12 cellular contexts compared by ENCODE assay signal in genomic region chr18:60019463-60019840, GRCh38.
DNase-seq lines count a peak whose midpoint lies in the region; ATAC-seq, FAIRE-seq and TF ChIP-seq lines count a peak whose summit lies in the region.
"Had no signal": no experiment of that assay in that cellular context is flagged by ENCODE, and none has a peak within 500 bp of the region (broad histone marks: within the 10 kb centered on the region; RNA-seq: fewer than 3 reads in every experiment).

No MANE protein-coding gene starts in this region.

- TF ChIP-seq RAD21 in IMR-90 (IDR thresholded peaks at IDR 0.05; ENCODE audit: low read length), result no peak

- no peaks in the 10 kb centered on the region for H3K36me3 ChIP-seq in IMR-90 (ENCODE audit: control insufficient read depth, insufficient read depth, low read length)
- no peaks in the 10 kb centered on the region for H3K36me3 ChIP-seq in bronchial epithelial cell (ENCODE audit: control insufficient read depth, insufficient read depth, low read length)
- no peaks in the 10 kb centered on the region for H3K36me3 ChIP-seq in mesendoderm (ENCODE audit: control insufficient read depth, insufficient read depth, low read length)
- H3K36me3 ChIP-seq in MM.1S (replicated peaks; ENCODE audit: insufficient read depth, low read length), result no peaks in the 10 kb centered on the region

- H2AK5ac ChIP-seq in IMR-90 (ENCODE audit: low read depth, low read length), result no peak overlapping the region
- H2AK5ac ChIP-seq in mesendoderm (ENCODE audit: low read length), result no peak overlapping the region

- H3K18ac ChIP-seq in IMR-90 (ENCODE audit: low read depth, low read length) (no peak overlapping the region), mesendoderm (ENCODE audit: low read length) (no peak overlapping the region)

- H2AK9ac ChIP-seq in IMR-90 (replicated peaks; ENCODE audit: low read depth, low read length, poor library complexity), result no peak overlapping the region

- H4K8ac ChIP-seq in IMR-90 (ENCODE audit: low read depth in 2 of 2, low read length in 2 of 2), result no peak overlapping the region
- H4K8ac ChIP-seq in mesendoderm (ENCODE audit: low read depth, low read length), result no peak overlapping the region

- H3K9me3 ChIP-seq in IMR-90 (ENCODE audit: control insufficient read depth, insufficient read depth, low read length) (no peaks in the 10 kb centered on the region), MM.1S (replicated peaks; ENCODE audit: insufficient read depth, low read length) (no peaks in the 10 kb centered on the region)

- BruUV-seq in IMR-90 (replicated peaks; lab: Mats Ljungman, UMichigan), result no TSS peak

- no peak overlapping the region for H3K23ac ChIP-seq in IMR-90 (ENCODE audit: low read depth, low read length)
- no peak overlapping the region for H3K23ac ChIP-seq in mesendoderm (ENCODE audit: low read length)

- H3K56ac ChIP-seq in IMR-90 (ENCODE audit: extremely low read depth, insufficient read depth, low read length) (no peak overlapping the region), mesendoderm (ENCODE audit: low read length) (no peak overlapping the region)

- H3K9me2 ChIP-seq in MM.1S (replicated peaks; ENCODE audit: insufficient read depth, low read length), result no peaks in the 10 kb centered on the region

- H3K4me2 ChIP-seq in IMR-90 (ENCODE audit: low read depth, low read length), result no peak overlapping the region
- H3K4me2 ChIP-seq in mesendoderm (ENCODE audit: low read length), result no peak overlapping the region
- no peak overlapping the region for H3K4me2 ChIP-seq in MM.1S (ENCODE audit: low read depth, low read length)

- H3K79me1 ChIP-seq in IMR-90 (ENCODE audit: low read depth in 1 of 2, low read length in 2 of 2) (no peaks in the 10 kb centered on the region), mesendoderm (ENCODE audit: low read length) (no peaks in the 10 kb centered on the region)

- H3K27me3 ChIP-seq in IMR-90 (ENCODE audit: control insufficient read depth, insufficient read depth, low read length), result no peaks in the 10 kb centered on the region
- H3K27me3 ChIP-seq in bronchial epithelial cell (ENCODE audit: control insufficient read depth, insufficient read depth, low read length), result no peaks in the 10 kb centered on the region
- no peaks in the 10 kb centered on the region for H3K27me3 ChIP-seq in mesendoderm (ENCODE audit: insufficient read depth, low read length, poor library complexity)
- no peaks in the 10 kb centered on the region for H3K27me3 ChIP-seq in MM.1S (replicated peaks; ENCODE audit: insufficient read depth, low read length)

- intact Hi-C loops in IMR-90 (cut with micrococcal nuclease), result loop anchor here (10.0 kb wide), 1 partner anchor 45 kb away; no protein-coding TSS in a partner anchor

- H3K27ac ChIP-seq in IMR-90 (ENCODE audit: insufficient read depth, low read length) (no peak overlapping the region), mesendoderm (ENCODE audit: low read depth, low read length) (no peak overlapping the region), MM.1S (ENCODE audit: low read length) (no peak overlapping the region)
- H3K27ac ChIP-seq: coronary artery had no signal

- H2BK20ac ChIP-seq in IMR-90 (ENCODE audit: low read depth, low read length), result no peak overlapping the region

- CTCF ChIA-PET in IMR-90 (lab: Yijun Ruan, JAX), result interaction anchor here (1.1 kb wide), 1 partner anchor 23 kb away, joined by 3 read pairs; no protein-coding TSS in a partner anchor

- TF ChIP-seq POLR2A in IMR-90 (IDR thresholded peaks at IDR 0.05; ENCODE audit: low read depth, low read length), result no peak

- H3K4ac ChIP-seq in IMR-90 (ENCODE audit: low read depth, low read length) (no peak overlapping the region), mesendoderm (ENCODE audit: low read depth, low read length) (no peak overlapping the region)

- no CpG with 5 or more reads among the region's 4 CpGs for WGBS in IMR-90 (ENCODE audit: extremely low coverage in 2 of 2, insufficient read length in 1 of 2), 2 experiments
- no CpG with 5 or more reads among the region's 4 CpGs for WGBS in mesendoderm (ENCODE audit: extremely low coverage, insufficient coverage, low lambda C conversion rate)

- DNase-seq in AG10803 (ENCODE audit: low read depth) (peak; percentile 90), IMR-90 (peak; percentile 87), bronchial epithelial cell (ENCODE audit: low read depth) (peak; percentile 75), mesendoderm (peak; percentile 62), MM.1S (no peak)
- DNase-seq: activated CD8-positive, alpha-beta T cell treated with anti-CD3 and anti-CD28 coated beads, Interleukin-2, amount 10 ng/mL, durations not matched to agents 7 days and 5 days; activated naive CD4-positive, alpha-beta T cell; NCI-H2171 had no signal

- H3K14ac ChIP-seq in IMR-90 (replicated peaks; ENCODE audit: low read depth, low read length), result no peak overlapping the region

- H4K20me1 ChIP-seq in IMR-90 (ENCODE audit: insufficient read depth, low read length) (no peaks in the 10 kb centered on the region), MM.1S (ENCODE audit: insufficient read depth, low read length) (no peaks in the 10 kb centered on the region)

- no peaks in the 10 kb centered on the region for H3F3A ChIP-seq in MM.1S (ENCODE audit: insufficient read depth, low read length)

- no peak overlapping the region for H3K9ac ChIP-seq in IMR-90 (ENCODE audit: low read depth, low read length)
- H3K9ac ChIP-seq in mesendoderm (ENCODE audit: low read length), result no peak overlapping the region
- no peak overlapping the region for H3K9ac ChIP-seq in MM.1S (ENCODE audit: low read length)

- in situ Hi-C loops in IMR-90 (cut with MboI; ENCODE audit: low sequenced_read_pairs), result no loop called here

- H2BK5ac ChIP-seq in IMR-90 (ENCODE audit: low read depth, low read length, poor library complexity, severe bottlenecking) (no peak overlapping the region), mesendoderm (ENCODE audit: low read length) (no peak overlapping the region)

- dilution Hi-C loops in IMR-90 (cut with HindIII; ENCODE audit: low sequenced_read_pairs, unreplicated experiment), result no loop called here

- TF ChIP-seq CTCF in AG10803 (conservative IDR thresholded peaks at IDR 0.05; ENCODE audit: low read length), result no peak
- no peak for TF ChIP-seq CTCF in IMR-90 (conservative IDR thresholded peaks at IDR 0.05; ENCODE audit: low read depth, low read length)
- no peak for TF ChIP-seq CTCF in bronchial epithelial cell (IDR thresholded peaks at IDR 0.05; ENCODE audit: insufficient read depth, low read length, severe bottlenecking)
- no peak for TF ChIP-seq CTCF in MM.1S (IDR thresholded peaks at IDR 0.05; ENCODE audit: low read length)

- POLR2A ChIA-PET in IMR-90 (lab: Charles Lee; ENCODE audit: unreplicated experiment), result no interaction called here

- H2AFZ ChIP-seq in IMR-90 (replicated peaks; ENCODE audit: low read length, poor library complexity) (no peak overlapping the region), MM.1S (ENCODE audit: low read length) (no peak overlapping the region)

- no peak overlapping the region for H2BK15ac ChIP-seq in IMR-90 (ENCODE audit: low read depth, low read length)
- no peak overlapping the region for H2BK15ac ChIP-seq in mesendoderm (replicated peaks; ENCODE audit: low read depth)

- H4K5ac ChIP-seq in IMR-90 (ENCODE audit: low read depth, low read length) (no peak overlapping the region), mesendoderm (ENCODE audit: low read length) (no peak overlapping the region)

- no peak for FAIRE-seq in bronchial epithelial cell (lab: Jason Lieb, UNC)

- H4K91ac ChIP-seq in IMR-90 (ENCODE audit: insufficient read depth, low read depth, low read length), result no peak overlapping the region

- H3K4me1 ChIP-seq in IMR-90 (ENCODE audit: control insufficient read depth, insufficient read depth, low read length) (peaks cover 11% of the 10 kb centered on the region), mesendoderm (ENCODE audit: control insufficient read depth, low read depth, low read length) (no peaks in the 10 kb centered on the region), MM.1S (ENCODE audit: low read length) (no peaks in the 10 kb centered on the region)

- H2BK120ac ChIP-seq in IMR-90 (ENCODE audit: low read depth, low read length), result no peak overlapping the region
- H2BK120ac ChIP-seq in mesendoderm (ENCODE audit: low read depth, low read length), result no peak overlapping the region

- peaks cover 1% of the 10 kb centered on the region for H3K9me1 ChIP-seq in IMR-90 (ENCODE audit: insufficient read depth, low read length)

- H3K4me3 ChIP-seq in AG10803 (ENCODE audit: low read length), result no peak overlapping the region
- H3K4me3 ChIP-seq in IMR-90 (ENCODE audit: insufficient read depth, low read depth, low read length), result no peak overlapping the region
- H3K4me3 ChIP-seq in bronchial epithelial cell (ENCODE audit: low read depth, low read length), result no peak overlapping the region
- no peak overlapping the region for H3K4me3 ChIP-seq in mesendoderm (ENCODE audit: low read length)
- no peak overlapping the region for H3K4me3 ChIP-seq in MM.1S (ENCODE audit: low read length)
- H3K4me3 ChIP-seq: coronary artery had no signal

- H3K79me2 ChIP-seq in mesendoderm (ENCODE audit: control insufficient read depth, insufficient read depth, low read length), result no peaks in the 10 kb centered on the region
- H3K79me2 ChIP-seq in MM.1S (ENCODE audit: low read length), result no peaks in the 10 kb centered on the region

- ATAC-seq in IMR-90 (ENCODE audit: low read depth), result peak; percentile 82
- ATAC-seq in GM21528 (IDR thresholded peaks at IDR 0.05; ENCODE audit: low FRiP score, unreplicated experiment), result no peak
- ATAC-seq in HG03378 (IDR thresholded peaks at IDR 0.05; ENCODE audit: unreplicated experiment), result no peak
- ATAC-seq in GM21381 (IDR thresholded peaks at IDR 0.05; ENCODE audit: unreplicated experiment), result no peak
- ATAC-seq: activated CD8-positive, alpha-beta T cell treated with anti-CD3 and anti-CD28 coated beads, Interleukin-2, amount 10 ng/mL, durations not matched to agents 7 days and 5 days had no signal

TF ChIP-seq in IMR-90, 13 proteins besides CTCF, POLR2A, EP300 and RAD21:
- TF ChIP-seq MXI1 (IDR thresholded peaks at IDR 0.05; ENCODE audit: borderline replicate concordance, low read depth, low read length) (no peak), MAZ (IDR thresholded peaks at IDR 0.05; ENCODE audit: borderline replicate concordance, low read depth, low read length) (no peak), MAFK (IDR thresholded peaks at IDR 0.05; ENCODE audit: low read depth, low read length) (no peak; the same call in 1 of the 2 replicates), ELK1 (IDR thresholded peaks at IDR 0.05; ENCODE audit: borderline replicate concordance, low read depth, low read length) (no peak), FOS (IDR thresholded peaks at IDR 0.05; ENCODE audit: low read depth, low read length) (no peak)
